18 cellular contexts compared by ENCODE assay signal in genomic region chr18:2146092-2146491, GRCh38.
DNase-seq lines count a peak whose midpoint lies in the region; ATAC-seq, FAIRE-seq and TF ChIP-seq lines count a peak whose summit lies in the region.
"Had no signal": no experiment of that assay in that cellular context is flagged by ENCODE, and none has a peak within 500 bp of the region (broad histone marks: within the 10 kb centered on the region; RNA-seq: fewer than 3 reads in every experiment).

No MANE protein-coding gene starts in this region.

- ATAC-seq in foreskin keratinocyte (peak; percentile 18), GM21360 (IDR thresholded peaks at IDR 0.05; ENCODE audit: unreplicated experiment) (no peak)

- TF ChIP-seq CTCF in mammary epithelial cell (conservative IDR thresholded peaks at IDR 0.05 in 1 of 2, IDR thresholded peaks at IDR 0.05 in 1 of 2; ENCODE audit: extremely low read depth in 1 of 2, insufficient read depth in 1 of 2, low read depth in 1 of 2, low read length in 2 of 2) (no peak), MCF 10A (IDR thresholded peaks at IDR 0.05; ENCODE audit: unreplicated experiment) (no peak), foreskin keratinocyte (conservative IDR thresholded peaks at IDR 0.05) (no peak)

- H3K9me3 Mint-ChIP-seq in MCF 10A (ENCODE audit: unreplicated experiment): no peaks in the 10 kb centered on the region
- H3K9me3 Mint-ChIP-seq: HFFc6 had no signal

- H3K4me1 Mint-ChIP-seq in MCF 10A (ENCODE audit: insufficient read depth, unreplicated experiment): peaks cover 41% of the 10 kb centered on the region
- H3K4me1 Mint-ChIP-seq: CD4-positive, alpha-beta memory T cell had no signal

- no peaks in the 10 kb centered on the region for H3K36me3 ChIP-seq in mammary epithelial cell (ENCODE audit: insufficient read depth, low read length)
- H3K36me3 ChIP-seq: BE2C had no signal

- H3K27ac ChIP-seq in mammary epithelial cell (ENCODE audit: insufficient read depth, low read depth, low read length): no peak overlapping the region
- no peak overlapping the region for H3K27ac ChIP-seq in foreskin keratinocyte
- H3K27ac ChIP-seq: C4-2B had no signal

- H4K20me1 ChIP-seq in mammary epithelial cell (ENCODE audit: insufficient read depth, low read length): no peaks in the 10 kb centered on the region

- no peaks in the 10 kb centered on the region for H3K79me2 ChIP-seq in mammary epithelial cell (ENCODE audit: insufficient read depth, low read length)

- H3K27me3 Mint-ChIP-seq in MCF 10A (ENCODE audit: insufficient read depth, unreplicated experiment): no peaks in the 10 kb centered on the region

- H3K4me2 ChIP-seq in mammary epithelial cell (ENCODE audit: insufficient read depth, low read depth, low read length): no peak overlapping the region

- H3K4me3 ChIP-seq in mammary epithelial cell (replicated peaks in 1 of 3; ENCODE audit: insufficient read depth in 1 of 3, low read depth in 2 of 3, low read length in 3 of 3): no peak overlapping the region

- intact Hi-C loops in mammary epithelial cell (cut with micrococcal nuclease) (no loop called here), MCF 10A (cut with micrococcal nuclease) (no loop called here)

- H3K27me3 ChIP-seq in mammary epithelial cell (ENCODE audit: insufficient read depth, low read length) (no peaks in the 10 kb centered on the region), foreskin keratinocyte (no peaks in the 10 kb centered on the region)
- H3K27me3 ChIP-seq: BE2C had no signal

- H2AFZ ChIP-seq in mammary epithelial cell (ENCODE audit: low read depth, low read length): no peak overlapping the region

- POLR2A ChIA-PET in MCF 10A (lab: Yijun Ruan, JAX): interaction anchor here (1.2 kb wide), 1 partner anchor 14 kb away, joined by 5 read pairs; no protein-coding TSS in a partner anchor

- H3K4me3 Mint-ChIP-seq in MCF 10A (ENCODE audit: unreplicated experiment): no peak overlapping the region
- H3K4me3 Mint-ChIP-seq: CD4-positive, alpha-beta memory T cell; HFFc6 had no signal

- no peak overlapping the region for H3K27ac Mint-ChIP-seq in MCF 10A (ENCODE audit: low read depth, unreplicated experiment)
- H3K27ac Mint-ChIP-seq: CD4-positive, alpha-beta memory T cell; HFFc6 had no signal

- H3K9ac ChIP-seq in mammary epithelial cell (ENCODE audit: insufficient read depth, low read length): no peak overlapping the region

- WGBS in mammary epithelial cell (ENCODE audit: low coverage, missing lambda C conversion rate): 10% methylated on average over 2 of the region's 2 CpGs

- dilution Hi-C loops in mammary epithelial cell (cut with HindIII; ENCODE audit: low sequenced_read_pairs): no loop called here

- DNase-seq in mammary epithelial cell: peak; percentile 33
- no peak for DNase-seq in MCF 10A (ENCODE audit: unreplicated experiment)
- peak; percentile 16 for DNase-seq in RPMI7951 (ENCODE audit: low read depth)
- DNase-seq in foreskin keratinocyte: peak in 1 of 2 donors; percentile 40
- no peak for DNase-seq in urothelium cell line (ENCODE audit: low spot score)
- no peak for DNase-seq in activated CD8-positive, alpha-beta memory T cell treated with anti-CD3 and anti-CD28 coated beads, Interleukin-2, amount 50 U/mL, for 48 hours
- no peak for DNase-seq in AG08396 (ENCODE audit: low spot score)
- DNase-seq: BE2C; CD4-positive, alpha-beta memory T cell; DMS153; GF-D8; HCEC 1CT; HFFc6 had no signal

- FAIRE-seq in urothelium cell line (lab: Jason Lieb, UNC): peak; percentile 72
- FAIRE-seq: A204.1, D721Med, GM19239 had no signal

- H3K36me3 Mint-ChIP-seq in MCF 10A (ENCODE audit: insufficient read depth, unreplicated experiment): no peaks in the 10 kb centered on the region
- H3K36me3 Mint-ChIP-seq: CD4-positive, alpha-beta memory T cell had no signal

- BruUV-seq in mammary epithelial cell (replicated peaks; lab: Mats Ljungman, UMichigan) (no TSS peak), MCF 10A (replicated peaks; lab: Mats Ljungman, UMichigan) (no TSS peak)

- H3K9me3 ChIP-seq in mammary epithelial cell (replicated peaks; ENCODE audit: insufficient read depth, low read length): peaks cover 3% of the 10 kb centered on the region
- H3K9me3 ChIP-seq: BE2C had no signal

- CTCF ChIA-PET in mammary epithelial cell (lab: Charles Lee; ENCODE audit: low non-redundant PET): no interaction called here
- CTCF ChIA-PET in MCF 10A (lab: Yijun Ruan, JAX): no interaction called here

- H3K4me1 ChIP-seq in mammary epithelial cell (ENCODE audit: insufficient read depth, low read length) (peaks cover 19% of the 10 kb centered on the region), foreskin keratinocyte (peaks cover 11% of the 10 kb centered on the region)
- H3K4me1 ChIP-seq: BE2C had no signal

- in situ Hi-C loops in mammary epithelial cell (cut with MboI; ENCODE audit: low sequenced_read_pairs in 2 of 2): no loop called here

Comparison
In these comparisons a context has a peak if more than half of its experiments do, and no peak if none do; other contexts are left out.
1. DNase-seq: peak in mammary epithelial cell (single experiment) and RPMI7951 (single experiment); none in MCF 10A (single experiment), urothelium cell line (single experiment), activated CD8-positive, alpha-beta memory T cell treated with anti-CD3 and anti-CD28 coated beads, Interleukin-2, amount 50 U/mL, for 48 hours (single experiment) and AG08396 (single experiment).